8 cellular contexts compared by ENCODE assay signal in the genomic region with DNA sequence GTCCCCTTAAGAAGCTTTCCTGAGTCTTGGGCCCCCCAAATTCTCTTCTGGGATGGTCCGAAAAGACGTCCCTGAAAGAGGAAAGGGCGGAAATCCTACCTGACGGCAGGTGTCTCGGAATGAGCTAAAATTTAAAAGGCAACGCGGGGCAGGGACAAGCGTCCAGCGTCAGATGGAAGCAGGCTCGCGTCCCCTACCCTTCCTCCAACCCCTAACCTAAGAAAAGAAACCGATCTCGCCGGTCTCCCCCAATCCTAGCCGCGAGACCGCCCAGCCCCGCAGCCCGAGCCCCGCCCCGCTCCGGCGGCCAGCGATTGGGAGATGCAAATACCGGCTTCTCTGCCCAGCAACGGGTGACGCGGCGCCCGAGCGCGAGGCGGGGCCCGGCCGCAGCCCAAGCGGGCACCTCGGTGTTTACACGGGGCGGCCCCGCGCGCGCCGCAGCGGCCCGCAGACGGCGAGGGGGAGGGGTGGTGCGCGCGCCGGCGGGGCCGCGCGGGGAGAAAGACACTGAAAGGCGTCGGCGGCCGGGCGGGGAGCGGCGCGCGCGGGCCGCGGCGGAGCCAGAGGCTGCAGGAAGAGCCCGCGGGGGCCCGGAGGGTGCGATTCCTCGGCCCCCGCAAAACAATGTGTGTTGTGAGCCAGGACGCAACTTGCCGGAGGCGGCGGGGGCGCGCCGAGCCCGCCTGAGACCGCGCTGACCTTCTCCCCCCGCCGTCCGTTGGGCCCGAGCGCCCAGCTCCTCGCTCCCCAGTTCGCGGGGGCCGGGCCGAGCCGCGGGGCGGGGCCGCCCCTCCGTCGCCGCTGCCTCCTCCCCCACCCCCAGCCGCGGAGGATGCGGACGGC. TPM values are rescaled to one million over a fixed set of nuclear protein-coding genes. Genes with fewer than 3 reads are reported as not detected.
A peak's percentile ranks its signal among the peaks of the same experiment; 100 is the strongest.
DNase-seq lines count a peak whose midpoint lies in the region; ATAC-seq and TF ChIP-seq lines count a peak whose summit lies in the region.

TSS of gene SOX12 (plus strand) at position 510 of the 846 bp plus-strand sequence. CDS start 373 bp downstream, outside the sequence.

- peak within 1 kb of the TSS; percentile 88 for H3K4me2 ChIP-seq in fibroblast of lung (ENCODE audit: extremely low read depth, insufficient read depth, low read length)

- peak within 1 kb of the TSS; percentile 82 for H3K27ac Mint-ChIP-seq in activated T-helper 17 cell treated with anti-CD3 and anti-CD28 coated beads, Interleukin-2, amount 50 U/mL, for 72 hours
- peak within 1 kb of the TSS; percentile 84 to 96 (median 94) for H3K27ac Mint-ChIP-seq in naive thymus-derived CD4-positive, alpha-beta T cell
- H3K27ac Mint-ChIP-seq in stimulated activated naive B cell treated with anti-CD40 and anti-IgM and Interleukin-4, amounts not matched to agents 10 μg/mL and 1 μg/mL and 100 μg/mL, for 72 hours: peak within 1 kb of the TSS; percentile 95

- H4K20me1 ChIP-seq in fibroblast of lung (ENCODE audit: control insufficient read depth, extremely low read depth, insufficient read depth, low read length): no peaks in the 10 kb centered on the region

- H3K36me3 ChIP-seq in fibroblast of lung (ENCODE audit: control insufficient read depth, insufficient read depth, low read length): peaks cover 4% of the 10 kb centered on the region
- no peaks in the 10 kb centered on the region for H3K36me3 ChIP-seq in naive thymus-derived CD4-positive, alpha-beta T cell (ENCODE audit: control insufficient read depth in 2 of 3, insufficient read depth in 3 of 3, low read length in 3 of 3)

- no peaks in the 10 kb centered on the region for H3K9me3 ChIP-seq in fibroblast of lung (ENCODE audit: control insufficient read depth, insufficient read depth, low read depth, low read length)
- no peaks in the 10 kb centered on the region for H3K9me3 ChIP-seq in naive thymus-derived CD4-positive, alpha-beta T cell (ENCODE audit: control insufficient read depth in 2 of 3, low read length in 3 of 3)

- CTCF ChIA-PET in naive thymus-derived CD4-positive, alpha-beta T cell (lab: Charles Lee): interaction anchor here (1.0 kb wide), 1 partner anchor 17 kb away, joined by 3 read pairs; no protein-coding TSS in a partner anchor

- DNase-seq in EL (peak; percentile 93), H4 (ENCODE audit: low spot score) (peak; percentile 88), LNCaP clone FGC (ENCODE audit: low read depth) (peak; percentile 75), RPMI7951 (ENCODE audit: low read depth) (peak; percentile 95), fibroblast of lung (ENCODE audit: low read depth in 2 of 2) (peak; percentile 89 to 90)
- DNase-seq in naive thymus-derived CD4-positive, alpha-beta T cell: peak; percentile 92 to 99 (median 94)
- peak; percentile 92 for DNase-seq in stimulated activated naive B cell treated with anti-CD40 and anti-IgM and Interleukin-4, amounts not matched to agents 10 μg/mL and 1 μg/mL and 100 μg/mL, for 72 hours

- H3K4me3 ChIP-seq in LNCaP clone FGC (ENCODE audit: low read depth, low read length): peak within 1 kb of the TSS; percentile 86
- H3K4me3 ChIP-seq in fibroblast of lung (replicated peaks in 1 of 4; ENCODE audit: control extremely low read depth in 1 of 4, insufficient read depth in 1 of 4, low read depth in 3 of 4, low read length in 4 of 4): peak within 1 kb of the TSS; percentile 73 to 96 (median 88)
- H3K4me3 ChIP-seq in naive thymus-derived CD4-positive, alpha-beta T cell (ENCODE audit: low read length): peak within 1 kb of the TSS; percentile 80

- H3K27me3 ChIP-seq in fibroblast of lung (ENCODE audit: control insufficient read depth, insufficient read depth, low read length): no peaks in the 10 kb centered on the region
- H3K27me3 ChIP-seq in naive thymus-derived CD4-positive, alpha-beta T cell (ENCODE audit: control insufficient read depth in 2 of 2, insufficient read depth in 2 of 2, low read length in 2 of 2): no peaks in the 10 kb centered on the region

- no peak for TF ChIP-seq CTCF in LNCaP clone FGC (IDR thresholded peaks at IDR 0.05; ENCODE audit: control insufficient read depth, extremely low read depth, insufficient read depth)
- TF ChIP-seq CTCF in fibroblast of lung (conservative IDR thresholded peaks at IDR 0.05 in 1 of 2, IDR thresholded peaks at IDR 0.05 in 1 of 2; ENCODE audit: low read depth in 1 of 2, low read length in 2 of 2): no peak

- peak within 1 kb of the TSS; percentile 87 for H3K4me3 Mint-ChIP-seq in activated T-helper 17 cell treated with anti-CD3 and anti-CD28 coated beads, Interleukin-2, amount 50 U/mL, for 72 hours
- H3K4me3 Mint-ChIP-seq in naive thymus-derived CD4-positive, alpha-beta T cell: peak within 1 kb of the TSS; percentile 88 to 97 (median 94)
- peak within 1 kb of the TSS; percentile 90 to 96 for H3K4me3 Mint-ChIP-seq in stimulated activated naive B cell treated with anti-CD40 and anti-IgM and Interleukin-4, amounts not matched to agents 10 μg/mL and 1 μg/mL and 100 μg/mL, for 72 hours

- H3K9me3 Mint-ChIP-seq in activated T-helper 17 cell treated with anti-CD3 and anti-CD28 coated beads, Interleukin-2, amount 50 U/mL, for 72 hours: no peaks in the 10 kb centered on the region
- peaks cover 0 to 2% (median 0%) of the 10 kb centered on the region in 11 donors for H3K9me3 Mint-ChIP-seq in naive thymus-derived CD4-positive, alpha-beta T cell
- H3K9me3 Mint-ChIP-seq in stimulated activated naive B cell treated with anti-CD40 and anti-IgM and Interleukin-4, amounts not matched to agents 10 μg/mL and 1 μg/mL and 100 μg/mL, for 72 hours: no peaks in the 10 kb centered on the region

- intact Hi-C loops in naive thymus-derived CD4-positive, alpha-beta T cell (cut with micrococcal nuclease): loop anchor here (1.0 to 10.0 kb wide), 5 partner anchors 15 to 1780 kb away; partner anchors contain the start of genes C20orf96 (in 1 of the 2), CSNK2A1 (in 1 of the 2), STK35 (in 1 of the 2) and ZCCHC3 (in 1 of the 2)

- peaks cover 26% of the 10 kb centered on the region for H3K79me2 ChIP-seq in fibroblast of lung (ENCODE audit: control insufficient read depth, insufficient read depth, low read length)

- ATAC-seq in activated T-helper 17 cell treated with anti-CD3 and anti-CD28 coated beads, Interleukin-2, amount 50 U/mL, for 72 hours (replicated peaks): peak; percentile 86
- peak; percentile 84 for ATAC-seq in naive thymus-derived CD4-positive, alpha-beta T cell
- ATAC-seq in stimulated activated naive B cell treated with anti-CD40 and anti-IgM and Interleukin-4, amounts not matched to agents 10 μg/mL and 1 μg/mL and 100 μg/mL, for 72 hours (replicated peaks): peak; percentile 79 to 80

- H3K4me1 Mint-ChIP-seq in activated T-helper 17 cell treated with anti-CD3 and anti-CD28 coated beads, Interleukin-2, amount 50 U/mL, for 72 hours: peaks cover 5% of the 10 kb centered on the region
- H3K4me1 Mint-ChIP-seq in naive thymus-derived CD4-positive, alpha-beta T cell: peaks cover 7 to 28% (median 24%) of the 10 kb centered on the region in 7 donors
- H3K4me1 Mint-ChIP-seq in stimulated activated naive B cell treated with anti-CD40 and anti-IgM and Interleukin-4, amounts not matched to agents 10 μg/mL and 1 μg/mL and 100 μg/mL, for 72 hours: peaks cover 33 to 44% of the 10 kb centered on the region in 2 donors

- peaks cover 9% of the 10 kb centered on the region for H3K4me1 ChIP-seq in fibroblast of lung (ENCODE audit: control insufficient read depth, extremely low read depth, insufficient read depth, low read length)
- H3K4me1 ChIP-seq in naive thymus-derived CD4-positive, alpha-beta T cell (ENCODE audit: control insufficient read depth in 2 of 2, insufficient read depth in 2 of 2, low read length in 2 of 2): peaks cover 7 to 9% of the 10 kb centered on the region in 2 donors

- peak within 1 kb of the TSS; percentile 77 for H2AFZ ChIP-seq in fibroblast of lung (ENCODE audit: low read length)

- POLR2A ChIA-PET in naive thymus-derived CD4-positive, alpha-beta T cell (lab: Charles Lee): interaction anchor here (0.7 to 6.3 kb wide), 8 partner anchors 12 to 99 kb away, joined by 3 to 74 read pairs (median 4); partner anchors contain the start of gene ZCCHC3

- no peaks in the 10 kb centered on the region for H3K36me3 Mint-ChIP-seq in activated T-helper 17 cell treated with anti-CD3 and anti-CD28 coated beads, Interleukin-2, amount 50 U/mL, for 72 hours (ENCODE audit: low read depth)
- H3K36me3 Mint-ChIP-seq in naive thymus-derived CD4-positive, alpha-beta T cell: no peaks in the 10 kb centered on the region
- H3K36me3 Mint-ChIP-seq in stimulated activated naive B cell treated with anti-CD40 and anti-IgM and Interleukin-4, amounts not matched to agents 10 μg/mL and 1 μg/mL and 100 μg/mL, for 72 hours: peaks cover 5 to 14% of the 10 kb centered on the region in 2 donors

- H3K9ac ChIP-seq in fibroblast of lung (ENCODE audit: insufficient read depth, low read length): peak within 1 kb of the TSS; percentile 78

- no peaks in the 10 kb centered on the region for H3K27me3 Mint-ChIP-seq in activated T-helper 17 cell treated with anti-CD3 and anti-CD28 coated beads, Interleukin-2, amount 50 U/mL, for 72 hours
- H3K27me3 Mint-ChIP-seq in naive thymus-derived CD4-positive, alpha-beta T cell: peaks cover 0 to 8% (median 0%) of the 10 kb centered on the region in 5 donors
- H3K27me3 Mint-ChIP-seq in stimulated activated naive B cell treated with anti-CD40 and anti-IgM and Interleukin-4, amounts not matched to agents 10 μg/mL and 1 μg/mL and 100 μg/mL, for 72 hours: no peaks in the 10 kb centered on the region

- peak within 1 kb of the TSS; percentile 83 for H3K27ac ChIP-seq in fibroblast of lung (ENCODE audit: insufficient read depth, low read length)
- peak within 1 kb of the TSS; percentile 82 for H3K27ac ChIP-seq in naive thymus-derived CD4-positive, alpha-beta T cell (ENCODE audit: low read depth, low read length)

RNA-seq across cellular contexts. Expression of gene SOX12, which starts in this region (rescaled TPM):
- total RNA-seq in H4 (2014; rRNA removed; shearing (Covaris generic)): 1.9 and 2.2 TPM in 2 replicates
- total RNA-seq in RPMI7951 (2014; rRNA removed; shearing (Covaris generic)): 3.1 and 6.1 TPM in 2 replicates
- total RNA-seq in activated T-helper 17 cell treated with anti-CD3 and anti-CD28 coated beads, Interleukin-2, amount 50 U/mL, for 72 hours: 1 to 10 TPM; 4.0 to 6.5 TPM
- total RNA-seq in fibroblast of lung: 5.6 and 7.3 TPM in 2 replicates
- 4.0 and 4.7 TPM in 2 replicates for polyA plus RNA-seq in fibroblast of lung
- 14.3 and 15.4 TPM in 2 replicates for polyA plus RNA-seq in fibroblast of lung (2012)
- polyA minus RNA-seq in fibroblast of lung (ENCODE audit: low replicate concordance): 6.5 and 6.6 TPM in 2 replicates
- 10 to 100 TPM in 3 of 5 experiments, 1 to 10 TPM in 2; 4.6 to 15.1 (median 12.3) TPM for total RNA-seq in naive thymus-derived CD4-positive, alpha-beta T cell
- polyA plus RNA-seq in naive thymus-derived CD4-positive, alpha-beta T cell: 1 to 10 TPM in 1 of 2 donors, under 1 TPM in 1; 0.89 to 1.3 TPM

Comparison
In these comparisons a context has a peak if more than half of its experiments do, and no peak if none do; other contexts are left out.
1. Peak in every context shown above with its lines: DNase-seq, ATAC-seq, H3K4me3 ChIP-seq and H3K27ac ChIP-seq.